22 cellular contexts compared by ENCODE assay signal in genomic region chr12:13032164-13032563, GRCh38.
"Had no signal": no experiment of that assay in that cellular context is flagged by ENCODE, and none has a peak within 500 bp of the region (broad histone marks: within the 10 kb centered on the region; RNA-seq: fewer than 3 reads in every experiment).

No MANE protein-coding gene starts in this region.

- FAIRE-seq: endometrium, kidney had no signal

- H3K9me3 ChIP-seq: colonic mucosa, gastroesophageal sphincter, psoas muscle, right lobe of liver, tibial artery, upper lobe of left lung, vagina had no signal

- ATAC-seq: esophagus mucosa; gastroesophageal sphincter; left cardiac atrium; left ventricle myocardium superior; naive thymus-derived CD4-positive, alpha-beta T cell; psoas muscle; right lobe of liver; stimulated activated memory B cell treated with anti-CD40 and anti-IgM and Interleukin-4, amounts not matched to agents 10 μg/mL and 1 μg/mL and 100 μg/mL, for 72 hours had no signal

- H3K4me1 ChIP-seq: colonic mucosa, psoas muscle, tibial artery, upper lobe of left lung, vagina had no signal

- H3K27me3 ChIP-seq: gastroesophageal sphincter, right lobe of liver, tibial artery, upper lobe of left lung, vagina had no signal

- H3K36me3 ChIP-seq: colonic mucosa, gastroesophageal sphincter, right lobe of liver, tibial artery, upper lobe of left lung, vagina had no signal

- DNase-seq: colonic mucosa; effector CD4-positive, alpha-beta T cell; glutamatergic neuron; immature natural killer cell; kidney; left cardiac atrium; left ventricle myocardium superior; mammary epithelial cell; naive thymus-derived CD4-positive, alpha-beta T cell; nephron progenitor cell; psoas muscle; retina; right lobe of liver; stimulated activated CD4-positive, alpha-beta T cell treated with anti-CD3 and anti-CD28 coated beads, Interleukin-4, amount 100 ng/mL, for 1 hour; stimulated activated CD8-positive, alpha-beta memory T cell treated with anti-CD3 and anti-CD28 coated beads, Interleukin-4, amount 100 ng/mL, for 48 hours; tibial artery had no signal

- H3K4me3 ChIP-seq: colonic mucosa, gastroesophageal sphincter, psoas muscle, right lobe of liver, tibial artery, upper lobe of left lung, vagina had no signal

- H3K27ac ChIP-seq: colonic mucosa, gastroesophageal sphincter, psoas muscle, right lobe of liver, tibial artery, upper lobe of left lung, vagina had no signal
